ENCODE assay signal across 12 cellular contexts in genomic region chr5:150541895-150542294, GRCh38. TPM values are rescaled to one million over a fixed set of nuclear protein-coding genes. Genes with fewer than 3 reads are reported as not detected.
A peak's percentile ranks its signal among the peaks of the same experiment; 100 is the strongest.
DNase-seq lines count a peak whose midpoint lies in the region; ATAC-seq, FAIRE-seq and TF ChIP-seq lines count a peak whose summit lies in the region.
"Had no signal": no experiment of that assay in that cellular context is flagged by ENCODE, and none has a peak within 500 bp of the region (broad histone marks: within the 10 kb centered on the region; RNA-seq: fewer than 3 reads in every experiment).

No MANE protein-coding gene starts in this region.

- H3K9ac ChIP-seq in rectal smooth muscle tissue (ENCODE audit: low read length) = no peak overlapping the region

- no peak for ATAC-seq in pancreas

- no peak overlapping the region for H3K4me3 ChIP-seq in foreskin fibroblast (ENCODE audit: low read depth in 1 of 2, low read length in 2 of 2)
- no peak overlapping the region for H3K4me3 ChIP-seq in rectal smooth muscle tissue (ENCODE audit: low read length)
- H3K4me3 ChIP-seq in pancreas = no peak overlapping the region

- FAIRE-seq in HTR-8/SVneo (lab: Jason Lieb, UNC) (no peak), pancreas (lab: Jason Lieb, UNC) (no peak)

- H3K27me3 ChIP-seq in rectal smooth muscle tissue (ENCODE audit: control insufficient read depth, insufficient read depth, low read length) (no peaks in the 10 kb centered on the region), pancreas (no peaks in the 10 kb centered on the region)

- no peak for TF ChIP-seq CTCF in foreskin fibroblast (IDR thresholded peaks at IDR 0.05; ENCODE audit: low read depth, low read length)
- TF ChIP-seq CTCF in pancreas (IDR thresholded peaks at IDR 0.05) = no peak

- H3K36me3 ChIP-seq in rectal smooth muscle tissue (ENCODE audit: control insufficient read depth, insufficient read depth, low read length) (peaks cover 29% of the 10 kb centered on the region), pancreas (peaks cover 0 to 65% (median 30%) of the 10 kb centered on the region in 3 donors)

- H3K27ac ChIP-seq in rectal smooth muscle tissue (ENCODE audit: low read depth, low read length) = peak overlapping the region; percentile 76
- no peak overlapping the region for H3K27ac ChIP-seq in pancreas

- DNase-seq in CD1c-positive myeloid dendritic cell (ENCODE audit: extremely low spot score) (peak; percentile 5), RPMI7951 (ENCODE audit: low read depth) (peak; percentile 69), foreskin fibroblast (peak; percentile 31 to 49), NCI-H2081 treated with DMSO at 0.1 percent for 48 hours (lab: John Stamatoyannopoulos, UW) (no peak), NCI-H146 (lab: John Stamatoyannopoulos, UW) (no peak), HTR-8/SVneo (ENCODE audit: insufficient read length, low spot score) (no peak), pancreas (no peak)
- DNase-seq: activated CD4-positive, alpha-beta T cell treated with anti-CD3 and anti-CD28 coated beads, Interleukin-2, amount 50 U/mL, for 4 hours; activated gamma-delta T cell; islet precursor cell; stimulated activated CD4-positive, alpha-beta T cell treated with anti-CD3 and anti-CD28 coated beads, Interleukin-12 subunit alpha, Interleukin-12 subunit beta, amount 100 ng/mL, for 4 hours had no signal

- no peaks in the 10 kb centered on the region for H3K9me3 ChIP-seq in pancreas

- H3K4me1 ChIP-seq in rectal smooth muscle tissue (ENCODE audit: control insufficient read depth, insufficient read depth, low read length) (peaks cover 14% of the 10 kb centered on the region), pancreas (no peaks in the 10 kb centered on the region)

- intact Hi-C loops in pancreas (cut with DNase I) = loop anchor here in 1 of 3 donors (5.0 kb wide), 1 partner anchor 80 kb away; no protein-coding TSS in a partner anchor

RNA-seq across cellular contexts. Expression of gene NDST1, which starts 34.0 kb away (rescaled TPM):
- total RNA-seq in RPMI7951 (2014; rRNA removed; shearing (Covaris generic)) = 18.5 and 21.3 TPM in 2 replicates
- total RNA-seq in pancreas = 10 to 100 TPM; 35.5 to 57.2 (median 41.0) TPM
- 10 to 100 TPM in 1 of 2 donors, 1 to 10 TPM in 1; 9.9 to 20.2 TPM for polyA plus RNA-seq in pancreas

Comparison
In these comparisons a context has a peak if more than half of its experiments do, and no peak if none do; other contexts are left out.
1. DNase-seq: peak in CD1c-positive myeloid dendritic cell (single experiment), RPMI7951 (single experiment) and foreskin fibroblast (2 of 2); none in NCI-H2081 treated with DMSO at 0.1 percent for 48 hours (single experiment), NCI-H146 (single experiment), HTR-8/SVneo (single experiment) and pancreas (0 of 6).